Comparison of ENCODE assay signal across 9 cellular contexts in genomic region chr3:148075829-148076716, GRCh38.
DNase-seq lines count a peak whose midpoint lies in the region; TF ChIP-seq lines count a peak whose summit lies in the region.
"Had no signal": no experiment of that assay in that cellular context is flagged by ENCODE, and none has a peak within 500 bp of the region (broad histone marks: within the 10 kb centered on the region; RNA-seq: fewer than 3 reads in every experiment).

No MANE protein-coding gene starts in this region.

- peak overlapping the region in 11 of 59 donors; percentile 1 to 34 (median 9) for H3K4me3 ChIP-seq in dorsolateral prefrontal cortex

- no peak overlapping the region for H3K27ac Mint-ChIP-seq in neural crest cell (ENCODE audit: unreplicated experiment)
- no peak overlapping the region for H3K27ac Mint-ChIP-seq in activated T-cell treated with anti-CD3 and anti-CD28 coated beads, Interleukin-2, amount 50 U/mL, for 24 hours

- H3K4me3 Mint-ChIP-seq in neural crest cell = peak overlapping the region; percentile 6
- H3K4me3 Mint-ChIP-seq in activated T-cell treated with anti-CD3 and anti-CD28 coated beads, Interleukin-2, amount 50 U/mL, for 24 hours = no peak overlapping the region
- H3K4me3 Mint-ChIP-seq: central memory CD8-positive, alpha-beta T cell had no signal

- H3K27ac ChIP-seq in 22Rv1 (no peak overlapping the region), dorsolateral prefrontal cortex (peak overlapping the region in 51 of 59 donors; percentile 6 to 93 (median 60))

- peaks cover 3% of the 10 kb centered on the region for H3K27me3 Mint-ChIP-seq in neural crest cell (ENCODE audit: low read depth)
- no peaks in the 10 kb centered on the region for H3K27me3 Mint-ChIP-seq in activated T-cell treated with anti-CD3 and anti-CD28 coated beads, Interleukin-2, amount 50 U/mL, for 24 hours
- H3K27me3 Mint-ChIP-seq: central memory CD8-positive, alpha-beta T cell had no signal

- H3K36me3 Mint-ChIP-seq in neural crest cell (ENCODE audit: low read depth) = no peaks in the 10 kb centered on the region
- no peaks in the 10 kb centered on the region for H3K36me3 Mint-ChIP-seq in activated T-cell treated with anti-CD3 and anti-CD28 coated beads, Interleukin-2, amount 50 U/mL, for 24 hours (ENCODE audit: low read depth)

- no peaks in the 10 kb centered on the region for H3K27me3 ChIP-seq in dorsolateral prefrontal cortex

- in situ Hi-C loops in GM13976 (cut with MboI; ENCODE audit: low sequenced_read_pairs, unreplicated experiment) = no loop called here

- peaks cover 33% of the 10 kb centered on the region for H3K4me1 Mint-ChIP-seq in neural crest cell
- H3K4me1 Mint-ChIP-seq in activated T-cell treated with anti-CD3 and anti-CD28 coated beads, Interleukin-2, amount 50 U/mL, for 24 hours (ENCODE audit: low read depth) = no peaks in the 10 kb centered on the region
- H3K4me1 Mint-ChIP-seq: central memory CD8-positive, alpha-beta T cell had no signal

- no peaks in the 10 kb centered on the region for H3K9me3 Mint-ChIP-seq in neural crest cell
- no peaks in the 10 kb centered on the region for H3K9me3 Mint-ChIP-seq in activated T-cell treated with anti-CD3 and anti-CD28 coated beads, Interleukin-2, amount 50 U/mL, for 24 hours
- H3K9me3 Mint-ChIP-seq: central memory CD8-positive, alpha-beta T cell had no signal

- DNase-seq in GM13976 (ENCODE audit: low spot score) (no peak), NCI-H748 treated with DMSO at 0.1 percent for 48 hours (lab: John Stamatoyannopoulos, UW) (peak; percentile 17), dorsolateral prefrontal cortex (peak in 6 of 10 donors; percentile 15 to 62 (median 32)), neural crest cell (ENCODE audit: low read depth, low spot score) (no peak), cortex of kidney (lab: John Stamatoyannopoulos, UW) (no peak)
- DNase-seq in activated T-cell treated with anti-CD3 and anti-CD28 coated beads, Interleukin-2, amount 50 U/mL, for 24 hours = no peak
- no peak for DNase-seq in central memory CD4-positive, alpha-beta T cell

- TF ChIP-seq CTCF in 22Rv1 (IDR thresholded peaks at IDR 0.05) = peak; percentile 86
- peak; percentile 23 for TF ChIP-seq CTCF in GM13976 (IDR thresholded peaks at IDR 0.05; ENCODE audit: borderline replicate concordance, control extremely low read depth, extremely low read depth, insufficient read depth, missing control alignments)
- TF ChIP-seq CTCF in dorsolateral prefrontal cortex (IDR thresholded peaks at IDR 0.05 in 54 of 56, conservative IDR thresholded peaks at IDR 0.05 in 2 of 56; ENCODE audit: low read depth in 1 of 56, partially characterized antibody in 56 of 56) = peak; percentile 58 to 95 (median 86)
- peak; percentile 71 for TF ChIP-seq CTCF in neural crest cell (conservative IDR thresholded peaks at IDR 0.05)

- intact Hi-C loops in dorsolateral prefrontal cortex (cut with DNase I) = loop anchor here (5.0 to 10.0 kb wide), 6 partner anchors 134 to 951 kb away; no protein-coding TSS in a partner anchor

Comparison
In these comparisons a context has a peak if more than half of its experiments do, and no peak if none do; other contexts are left out.
1. CTCF ChIP-seq: peak in every context shown above with its lines; median percentile 86 in dorsolateral prefrontal cortex; 86 in 22Rv1; 71 in neural crest cell; 23 in GM13976.
2. DNase-seq: peak in NCI-H748 treated with DMSO at 0.1 percent for 48 hours (single experiment) and dorsolateral prefrontal cortex (6 of 10); none in GM13976 (single experiment), neural crest cell (single experiment), activated T-cell treated with anti-CD3 and anti-CD28 coated beads, Interleukin-2, amount 50 U/mL, for 24 hours (single experiment), cortex of kidney (single experiment) and central memory CD4-positive, alpha-beta T cell (single experiment).